ENCODE assay signal across 8 cellular contexts in genomic region chr12:118188690-118189371, GRCh38. TPM values are rescaled to one million over a fixed set of nuclear protein-coding genes. Genes with fewer than 3 reads are reported as not detected.
DNase-seq lines count a peak whose midpoint lies in the region; ATAC-seq and TF ChIP-seq lines count a peak whose summit lies in the region.

No MANE protein-coding gene starts in this region.

- intact Hi-C loops in head of caudate nucleus (cut with DNase I) (loop anchor here (2.0 kb wide), 1 partner anchor 184 kb away; the partner anchor contains the start of gene TAOK3), psoas muscle (cut with DNase I) (no loop called here)
- intact Hi-C loops in activated T-helper 2 cell treated with anti-CD3 and anti-CD28 coated beads, Interferon-gamma antibody, Interleukin-2, Interleukin-4, amounts not matched to agents 10 μg/mL and 5 μg/mL and 100 μg/mL, durations not matched to agents 14 hours and 24 hours and 36 hours (cut with micrococcal nuclease), result no loop called here

- H3K4me1 Mint-ChIP-seq in WTC11, result peaks cover 21% of the 10 kb centered on the region
- H3K4me1 Mint-ChIP-seq in activated T-helper 2 cell treated with anti-CD3 and anti-CD28 coated beads, Interferon-gamma antibody, Interleukin-2, Interleukin-4, amounts not matched to agents 10 μg/mL and 5 μg/mL and 100 μg/mL, durations not matched to agents 14 hours and 24 hours and 36 hours (ENCODE audit: low read depth), result no peaks in the 10 kb centered on the region

- ATAC-seq in WTC11, result no peak
- ATAC-seq in psoas muscle, result peak; percentile 36 to 73 (median 56)

- H3K27me3 Mint-ChIP-seq in WTC11 (ENCODE audit: low read depth), result no peaks in the 10 kb centered on the region
- no peaks in the 10 kb centered on the region for H3K27me3 Mint-ChIP-seq in activated T-helper 2 cell treated with anti-CD3 and anti-CD28 coated beads, Interferon-gamma antibody, Interleukin-2, Interleukin-4, amounts not matched to agents 10 μg/mL and 5 μg/mL and 100 μg/mL, durations not matched to agents 14 hours and 24 hours and 36 hours (ENCODE audit: low read depth)

- H3K36me3 Mint-ChIP-seq in WTC11, result no peaks in the 10 kb centered on the region
- peaks cover 22% of the 10 kb centered on the region for H3K36me3 Mint-ChIP-seq in activated T-helper 2 cell treated with anti-CD3 and anti-CD28 coated beads, Interferon-gamma antibody, Interleukin-2, Interleukin-4, amounts not matched to agents 10 μg/mL and 5 μg/mL and 100 μg/mL, durations not matched to agents 14 hours and 24 hours and 36 hours (ENCODE audit: low read depth)

- H3K9me3 Mint-ChIP-seq in WTC11, result no peaks in the 10 kb centered on the region
- H3K9me3 Mint-ChIP-seq in activated T-helper 2 cell treated with anti-CD3 and anti-CD28 coated beads, Interferon-gamma antibody, Interleukin-2, Interleukin-4, amounts not matched to agents 10 μg/mL and 5 μg/mL and 100 μg/mL, durations not matched to agents 14 hours and 24 hours and 36 hours, result no peaks in the 10 kb centered on the region

- H3K4me1 ChIP-seq in psoas muscle, result peaks cover 36% of the 10 kb centered on the region

- 17 to 37% (median 24%) methylated on average over 10 of the region's 10 CpGs for WGBS in psoas muscle, 3 donors

- CTCF ChIA-PET in WTC11 (lab: Charles Lee), result no interaction called here

- H3K27ac ChIP-seq in psoas muscle, result peak overlapping the region; percentile 19

- no peak overlapping the region for H3K4me3 Mint-ChIP-seq in WTC11
- no peak overlapping the region for H3K4me3 Mint-ChIP-seq in activated T-helper 2 cell treated with anti-CD3 and anti-CD28 coated beads, Interferon-gamma antibody, Interleukin-2, Interleukin-4, amounts not matched to agents 10 μg/mL and 5 μg/mL and 100 μg/mL, durations not matched to agents 14 hours and 24 hours and 36 hours (ENCODE audit: low read depth)

- no peaks in the 10 kb centered on the region for H3K36me3 ChIP-seq in psoas muscle (ENCODE audit: insufficient read depth in 1 of 2, low read depth in 1 of 2)

- H3K27me3 ChIP-seq in psoas muscle (ENCODE audit: insufficient read depth in 3 of 3, low read length in 2 of 3), result no peaks in the 10 kb centered on the region

- 0 out of 2 replicates have a peak overlapping the region, but pooled peaks have one; percentile 15 for H3K27ac Mint-ChIP-seq in WTC11
- H3K27ac Mint-ChIP-seq in activated T-helper 2 cell treated with anti-CD3 and anti-CD28 coated beads, Interferon-gamma antibody, Interleukin-2, Interleukin-4, amounts not matched to agents 10 μg/mL and 5 μg/mL and 100 μg/mL, durations not matched to agents 14 hours and 24 hours and 36 hours, result no peak overlapping the region

- H3K9me3 ChIP-seq in psoas muscle, result no peaks in the 10 kb centered on the region

- peak overlapping the region; percentile 62 for H3K4me3 ChIP-seq in psoas muscle

- peak; percentile 37 for DNase-seq in GM03348 (ENCODE audit: low spot score)
- DNase-seq in WTC11 (ENCODE audit: low spot score), result no peak
- peak; percentile 55 to 89 (median 76) for DNase-seq in head of caudate nucleus
- DNase-seq in psoas muscle, result peak; percentile 39 to 69
- DNase-seq in activated T-helper 2 cell treated with anti-CD3 and anti-CD28 coated beads, Interferon-gamma antibody, Interleukin-2, Interleukin-4, amounts not matched to agents 10 μg/mL and 5 μg/mL and 100 μg/mL, durations not matched to agents 14 hours and 24 hours and 36 hours (ENCODE audit: low spot score), result no peak
- DNase-seq in NOMO-1 treated with dmso at 0.1 percent for 144 hours (lab: John Stamatoyannopoulos, UW; ENCODE audit: unreplicated experiment), result no peak
- no peak for DNase-seq in RKO (ENCODE audit: low spot score)
- no peak for DNase-seq in stimulated activated CD4-positive, alpha-beta T cell treated with anti-CD3 and anti-CD28 coated beads, Interleukin-15, amount 100 ng/mL, for 24 hours

- POLR2A ChIA-PET in WTC11 (lab: Charles Lee), result no interaction called here

- TF ChIP-seq CTCF in WTC11 (IDR thresholded peaks at IDR 0.05) (no peak), psoas muscle (IDR thresholded peaks at IDR 0.05) (no peak)

TF ChIP-seq in WTC11, 78 proteins besides CTCF, POLR2A, EP300 and RAD21:
- TF ChIP-seq ZNF232 (CRISPR knock-in tag; IDR thresholded peaks at IDR 0.05) (no peak), STAT6 (CRISPR knock-in tag; conservative IDR thresholded peaks at IDR 0.05; ENCODE audit: low read depth) (no peak), EMX1 (CRISPR knock-in tag; IDR thresholded peaks at IDR 0.05) (no peak), JUN (CRISPR knock-in tag; IDR thresholded peaks at IDR 0.05) (no peak), ZSCAN18 (CRISPR knock-in tag; IDR thresholded peaks at IDR 0.05) (no peak)

RNA-seq across cellular contexts. Expression of gene PEBP1, which starts 52.9 kb away (rescaled TPM):
- total RNA-seq in WTC11 (2021) (347 to 366 TPM (median 363 TPM) in 3 replicates), psoas muscle (100 to 1,000 TPM; 211 to 326 (median 249) TPM)
- polyA plus RNA-seq in psoas muscle, result 100 to 1,000 TPM; 144 to 287 (median 258) TPM
- 177 and 184 TPM in 2 replicates for total RNA-seq in activated T-helper 2 cell treated with anti-CD3 and anti-CD28 coated beads, Interferon-gamma antibody, Interleukin-2, Interleukin-4, amounts not matched to agents 10 μg/mL and 5 μg/mL and 100 μg/mL, durations not matched to agents 14 hours and 24 hours and 36 hours

Comparison
In these comparisons a context has a peak if more than half of its experiments do, and no peak if none do; other contexts are left out.
1. DNase-seq: peak in GM03348 (single experiment), head of caudate nucleus (42 of 42) and psoas muscle (2 of 2); none in WTC11 (single experiment), activated T-helper 2 cell treated with anti-CD3 and anti-CD28 coated beads, Interferon-gamma antibody, Interleukin-2, Interleukin-4, amounts not matched to agents 10 μg/mL and 5 μg/mL and 100 μg/mL, durations not matched to agents 14 hours and 24 hours and 36 hours (single experiment), NOMO-1 treated with dmso at 0.1 percent for 144 hours (single experiment), RKO (single experiment) and stimulated activated CD4-positive, alpha-beta T cell treated with anti-CD3 and anti-CD28 coated beads, Interleukin-15, amount 100 ng/mL, for 24 hours (single experiment).